In the genomic region with DNA sequence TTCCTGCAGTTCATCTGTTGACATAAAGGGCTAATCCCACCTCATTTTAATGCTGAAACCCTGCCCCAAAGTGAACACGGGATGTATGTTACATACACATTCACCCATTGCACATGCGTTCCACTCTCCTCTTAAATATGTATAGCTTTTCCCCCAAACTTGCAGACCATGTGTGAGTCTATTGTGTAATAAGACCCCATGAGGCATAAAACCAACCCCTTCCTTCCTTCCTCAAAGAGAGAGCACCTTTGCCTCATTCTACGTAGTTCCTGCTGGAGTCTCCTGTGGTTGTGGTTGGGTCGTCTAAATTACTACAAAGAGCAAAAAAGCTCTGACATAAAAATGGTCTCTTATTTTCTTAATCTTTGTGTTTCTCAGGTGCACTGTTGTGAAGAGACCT, we compare ENCODE assay signal across 12 cellular contexts.
DNase-seq lines count a peak whose midpoint lies in the region; ATAC-seq, FAIRE-seq and TF ChIP-seq lines count a peak whose summit lies in the region.
"Had no signal": no experiment of that assay in that cellular context is flagged by ENCODE, and none has a peak within 500 bp of the region (broad histone marks: within the 10 kb centered on the region; RNA-seq: fewer than 3 reads in every experiment).

No MANE protein-coding gene starts in this region.

- peak; percentile 8 for FAIRE-seq in GM19239 (lab: Jason Lieb, UNC)
- no peak for FAIRE-seq in RCC 7860 (lab: Jason Lieb, UNC)

- H4K20me1 ChIP-seq in OCI-LY7 (ENCODE audit: insufficient read depth, low read length): no peaks in the 10 kb centered on the region

- ATAC-seq in gastrocnemius medialis: no peak
- ATAC-seq in HG03108 (IDR thresholded peaks at IDR 0.05; ENCODE audit: unreplicated experiment): no peak
- ATAC-seq in HG02678 (IDR thresholded peaks at IDR 0.05; ENCODE audit: unreplicated experiment): no peak

- intact Hi-C loops in OCI-LY7 (cut with micrococcal nuclease; ENCODE audit: unreplicated experiment) (loop anchor here (10.0 kb wide), 1 partner anchor 346 kb away; a partner anchor contains a TSS), gastrocnemius medialis (cut with DNase I; ENCODE audit: low total_unique reads) (no loop called here)

- BruUV-seq in OCI-LY7 (replicated peaks; lab: Mats Ljungman, UMichigan): no TSS peak

- H3K27me3 ChIP-seq in gastrocnemius medialis: no peaks in the 10 kb centered on the region
- H3K27me3 ChIP-seq: sigmoid colon had no signal

- H3K9me3 ChIP-seq in OCI-LY7 (ENCODE audit: low read length) (peaks cover 9% of the 10 kb centered on the region; the same call in 1 of the 2 replicates), gastrocnemius medialis (no peaks in the 10 kb centered on the region)

- H3K9me2 ChIP-seq in OCI-LY7 (ENCODE audit: insufficient read depth, low read length): no peaks in the 10 kb centered on the region

- peak overlapping the region; percentile 21 for H3K4me3 ChIP-seq in OCI-LY7 (ENCODE audit: low read depth, low read length, poor library complexity, severe bottlenecking)
- no peak overlapping the region for H3K4me3 ChIP-seq in gastrocnemius medialis
- H3K4me3 ChIP-seq: sigmoid colon had no signal

- POLR2A ChIA-PET in OCI-LY7 (lab: Charles Lee): interaction anchor here (0.8 kb wide), 1 partner anchor 345 kb away, joined by 3 read pairs; a partner anchor contains a TSS

- in situ Hi-C loops in gastrocnemius medialis (cut with MboI; ENCODE audit: low sequenced_read_pairs in 4 of 4): no loop called here

- no peaks in the 10 kb centered on the region for H3K79me2 ChIP-seq in OCI-LY7 (ENCODE audit: insufficient read depth, low read depth, low read length)

- H3K27ac ChIP-seq in OCI-LY7 (ENCODE audit: low read depth, low read length, poor library complexity, severe bottlenecking): no peak overlapping the region
- H3K27ac ChIP-seq in epithelial cell of prostate: peak overlapping the region; percentile 75
- H3K27ac ChIP-seq in gastrocnemius medialis: peak overlapping the region in 3 of 4 donors; percentile 1 to 41 (median 40)

- DNase-seq in GM19239 (ENCODE audit: insufficient read length, low spot score) (no peak), OCI-LY7 (ENCODE audit: low spot score) (peak; percentile 19), epithelial cell of prostate (ENCODE audit: low read depth, low spot score) (no peak), gastrocnemius medialis (no peak), kidney tubule cell (ENCODE audit: low spot score) (no peak), RCC 7860 (ENCODE audit: low spot score) (no peak)
- DNase-seq: cortex of kidney, DMS153, NCI-H2107, sigmoid colon had no signal

- H2AFZ ChIP-seq in OCI-LY7 (ENCODE audit: low read length): no peak overlapping the region

- H3K4me2 ChIP-seq in OCI-LY7 (ENCODE audit: low read length): peak overlapping the region; percentile 66

- H3K4me1 ChIP-seq in OCI-LY7 (ENCODE audit: insufficient read depth, low read length, poor library complexity, severe bottlenecking) (peaks cover 39% of the 10 kb centered on the region), gastrocnemius medialis (peaks cover 0 to 4% of the 10 kb centered on the region in 2 donors)

- TF ChIP-seq CTCF in OCI-LY7 (conservative IDR thresholded peaks at IDR 0.05; ENCODE audit: low read length) (no peak), gastrocnemius medialis (IDR thresholded peaks at IDR 0.05 in 4 of 5, conservative IDR thresholded peaks at IDR 0.05 in 1 of 5) (no peak)

- CTCF ChIA-PET in OCI-LY7 (lab: Charles Lee; ENCODE audit: unreplicated experiment): interaction anchor here (0.5 kb wide), 1 partner anchor 503 kb away, joined by 3 read pairs; no protein-coding TSS in a partner anchor

- H3K36me3 ChIP-seq in OCI-LY7 (ENCODE audit: insufficient read depth, low read length): no peaks in the 10 kb centered on the region
- no peaks in the 10 kb centered on the region for H3K36me3 ChIP-seq in gastrocnemius medialis
- H3K36me3 ChIP-seq: sigmoid colon had no signal

- no peak for TF ChIP-seq POLR2A in gastrocnemius medialis (IDR thresholded peaks at IDR 0.05)
